Comparison of ENCODE assay signal across 9 cellular contexts in genomic region chr15:41810651-41811431, GRCh38. TPM values are rescaled to one million over a fixed set of nuclear protein-coding genes. Genes with fewer than 3 reads are reported as not detected.
DNase-seq lines count a peak whose midpoint lies in the region; ATAC-seq and TF ChIP-seq lines count a peak whose summit lies in the region.
"Had no signal": no experiment of that assay in that cellular context is flagged by ENCODE, and none has a peak within 500 bp of the region (broad histone marks: within the 10 kb centered on the region; RNA-seq: fewer than 3 reads in every experiment).

No MANE protein-coding gene starts in this region.

- H3K9me3 ChIP-seq in HCT116 (ENCODE audit: control insufficient read depth in 1 of 2, insufficient read depth in 1 of 2, low read depth in 1 of 2, low read length in 2 of 2) (no peaks in the 10 kb centered on the region), osteoblast (ENCODE audit: low read depth, low read length) (no peaks in the 10 kb centered on the region)
- H3K9me3 ChIP-seq: heart right ventricle had no signal

- no peak for TF ChIP-seq POLR2A in HCT116 (IDR thresholded peaks at IDR 0.05; ENCODE audit: borderline replicate concordance, extremely low read depth, insufficient read depth, insufficient read length)

- RAD21 ChIA-PET in HCT116 (lab: Charles Lee; ENCODE audit: low non-redundant PET in 1 of 2, low total read pairs in 2 of 2, uncharacterized antibody in 2 of 2, unreplicated experiment in 2 of 2): interaction anchor here (0.7 to 2.5 kb wide), 5 partner anchors 34 to 345 kb away, joined by 3 to 15 read pairs (median 5); partner anchors contain the start of gene MAPKBP1 (in 2 of the 2)

- no TSS peak for BruUV-seq in HCT116 (replicated peaks; lab: Mats Ljungman, UMichigan)

- no peak overlapping the region for H3K9ac ChIP-seq in HCT116 (ENCODE audit: low read length)

- H3K36me3 ChIP-seq in HCT116 (ENCODE audit: control insufficient read depth in 1 of 2, insufficient read depth in 2 of 2, low read length in 2 of 2) (peaks cover 0 to 6% of the 10 kb centered on the region in 2 experiments; a peak in 1 of 4 replicates), osteoblast (ENCODE audit: insufficient read depth, low read length) (peaks cover 38% of the 10 kb centered on the region)

- H3K4me2 ChIP-seq in HCT116 (ENCODE audit: low read length) (no peak overlapping the region), osteoblast (ENCODE audit: insufficient read depth, low read length) (no peak overlapping the region)

- POLR2A ChIA-PET in HCT116 (lab: Charles Lee): interaction anchor here (1.1 to 2.5 kb wide), 3 partner anchors 37 to 253 kb away, joined by 3 to 12 read pairs (median 5); partner anchors contain the start of gene MAPKBP1

- H3K4me3 ChIP-seq in HCT116 (replicated peaks in 1 of 2; ENCODE audit: low read depth in 1 of 2, low read length in 2 of 2): no peak overlapping the region
- no peak overlapping the region for H3K4me3 ChIP-seq in osteoblast (ENCODE audit: insufficient read depth, low read length)
- H3K4me3 ChIP-seq: heart right ventricle had no signal

- H3K9me3 Mint-ChIP-seq in activated T-cell treated with anti-CD3 and anti-CD28 coated beads, Interleukin-2, amount 50 U/mL, for 24 hours: no peaks in the 10 kb centered on the region
- no peaks in the 10 kb centered on the region for H3K9me3 Mint-ChIP-seq in activated T-helper 1 cell treated with anti-CD3 and anti-CD28 coated beads, Interleukin-12 subunit alpha, Interleukin-12 subunit beta, Interleukin-2, Interleukin-4 antibody, amounts not matched to agents 30 ng/mL and 10 ng/mL and 1 ng/mL, durations not matched to agents 14 hours and 24 hours and 36 hours
- H3K9me3 Mint-ChIP-seq in mesothelial cell of epicardium: no peaks in the 10 kb centered on the region

- ATAC-seq in HCT116: peak; percentile 20

- H3K27me3 ChIP-seq in HCT116 (ENCODE audit: insufficient read depth, low read length) (no peaks in the 10 kb centered on the region), osteoblast (ENCODE audit: insufficient read depth, low read length) (no peaks in the 10 kb centered on the region)
- H3K27me3 ChIP-seq: heart right ventricle had no signal

- peaks cover 33% of the 10 kb centered on the region for H3K36me3 Mint-ChIP-seq in activated T-cell treated with anti-CD3 and anti-CD28 coated beads, Interleukin-2, amount 50 U/mL, for 24 hours (ENCODE audit: low read depth)
- H3K36me3 Mint-ChIP-seq in activated T-helper 1 cell treated with anti-CD3 and anti-CD28 coated beads, Interleukin-12 subunit alpha, Interleukin-12 subunit beta, Interleukin-2, Interleukin-4 antibody, amounts not matched to agents 30 ng/mL and 10 ng/mL and 1 ng/mL, durations not matched to agents 14 hours and 24 hours and 36 hours (ENCODE audit: low read depth): peaks cover 2% of the 10 kb centered on the region
- peaks cover 3% of the 10 kb centered on the region for H3K36me3 Mint-ChIP-seq in mesothelial cell of epicardium

- no peaks in the 10 kb centered on the region for H3K27me3 Mint-ChIP-seq in activated T-cell treated with anti-CD3 and anti-CD28 coated beads, Interleukin-2, amount 50 U/mL, for 24 hours
- no peaks in the 10 kb centered on the region for H3K27me3 Mint-ChIP-seq in activated T-helper 1 cell treated with anti-CD3 and anti-CD28 coated beads, Interleukin-12 subunit alpha, Interleukin-12 subunit beta, Interleukin-2, Interleukin-4 antibody, amounts not matched to agents 30 ng/mL and 10 ng/mL and 1 ng/mL, durations not matched to agents 14 hours and 24 hours and 36 hours (ENCODE audit: insufficient read depth)
- H3K27me3 Mint-ChIP-seq in mesothelial cell of epicardium (ENCODE audit: low read depth): no peaks in the 10 kb centered on the region

- H4K20me1 ChIP-seq in HCT116 (ENCODE audit: insufficient read depth): no peaks in the 10 kb centered on the region
- peaks cover 9% of the 10 kb centered on the region for H4K20me1 ChIP-seq in osteoblast (ENCODE audit: insufficient read depth, low read length)

- TF ChIP-seq CTCF in HCT116 (IDR thresholded peaks at IDR 0.05 in 2 of 3, conservative IDR thresholded peaks at IDR 0.05 in 1 of 3; ENCODE audit: borderline replicate concordance in 1 of 3, insufficient read depth in 1 of 3, low read depth in 2 of 3, low read length in 2 of 3): no peak
- TF ChIP-seq CTCF in osteoblast (IDR thresholded peaks at IDR 0.05; ENCODE audit: extremely low read depth, low read depth, low read length): no peak
- no peak for TF ChIP-seq CTCF in mesothelial cell of epicardium (IDR thresholded peaks at IDR 0.05; ENCODE audit: unreplicated experiment)

- H3K4me1 Mint-ChIP-seq in activated T-cell treated with anti-CD3 and anti-CD28 coated beads, Interleukin-2, amount 50 U/mL, for 24 hours (ENCODE audit: low read depth): peaks cover 19% of the 10 kb centered on the region
- H3K4me1 Mint-ChIP-seq in activated T-helper 1 cell treated with anti-CD3 and anti-CD28 coated beads, Interleukin-12 subunit alpha, Interleukin-12 subunit beta, Interleukin-2, Interleukin-4 antibody, amounts not matched to agents 30 ng/mL and 10 ng/mL and 1 ng/mL, durations not matched to agents 14 hours and 24 hours and 36 hours (ENCODE audit: low read depth): peaks cover 24% of the 10 kb centered on the region
- peaks cover 13% of the 10 kb centered on the region for H3K4me1 Mint-ChIP-seq in mesothelial cell of epicardium

- intact Hi-C loops in HCT116 (cut with micrococcal nuclease): loop anchor here (1.0 to 2.0 kb wide), 6 partner anchors 39 to 346 kb away; no protein-coding TSS in a partner anchor
- intact Hi-C loops in activated T-helper 1 cell treated with anti-CD3 and anti-CD28 coated beads, Interleukin-12 subunit alpha, Interleukin-12 subunit beta, Interleukin-2, Interleukin-4 antibody, amounts not matched to agents 30 ng/mL and 10 ng/mL and 1 ng/mL, durations not matched to agents 14 hours and 24 hours and 36 hours (cut with micrococcal nuclease): loop anchor here (1.0 to 5.0 kb wide), 9 partner anchors 17 to 345 kb away; partner anchors contain the start of genes JMJD7, MAPKBP1 and RPAP1

- no peaks in the 10 kb centered on the region for H3K9me2 ChIP-seq in HCT116 (ENCODE audit: insufficient read depth)

- H3K27ac Mint-ChIP-seq in activated T-cell treated with anti-CD3 and anti-CD28 coated beads, Interleukin-2, amount 50 U/mL, for 24 hours: peak overlapping the region; percentile 66
- H3K27ac Mint-ChIP-seq in activated T-helper 1 cell treated with anti-CD3 and anti-CD28 coated beads, Interleukin-12 subunit alpha, Interleukin-12 subunit beta, Interleukin-2, Interleukin-4 antibody, amounts not matched to agents 30 ng/mL and 10 ng/mL and 1 ng/mL, durations not matched to agents 14 hours and 24 hours and 36 hours: no peak overlapping the region
- H3K27ac Mint-ChIP-seq in mesothelial cell of epicardium: no peak overlapping the region

- no peak overlapping the region for H2AFZ ChIP-seq in HCT116 (ENCODE audit: low read depth, low read length, poor library complexity, severe bottlenecking)
- no peak overlapping the region for H2AFZ ChIP-seq in osteoblast (ENCODE audit: low read length)

- TF ChIP-seq RAD21 in HCT116 (IDR thresholded peaks at IDR 0.05; ENCODE audit: low read depth): no peak

- CTCF ChIA-PET in HCT116 (lab: Charles Lee): interaction anchor here (0.7 to 5.7 kb wide), 9 partner anchors 22 to 433 kb away, joined by 3 to 125 read pairs (median 4); partner anchors contain the start of gene MAPKBP1

- H3K27ac ChIP-seq in HCT116 (ENCODE audit: low read depth, low read length): no peak overlapping the region
- H3K27ac ChIP-seq in osteoblast (ENCODE audit: low read depth, low read length): no peak overlapping the region
- H3K27ac ChIP-seq: heart right ventricle had no signal

- H3K79me2 ChIP-seq in HCT116 (ENCODE audit: insufficient read depth, low read length) (no peaks in the 10 kb centered on the region), osteoblast (ENCODE audit: insufficient read depth, low read length) (peaks cover 18% of the 10 kb centered on the region)

- H3K4me3 Mint-ChIP-seq in activated T-cell treated with anti-CD3 and anti-CD28 coated beads, Interleukin-2, amount 50 U/mL, for 24 hours: no peak overlapping the region
- H3K4me3 Mint-ChIP-seq in activated T-helper 1 cell treated with anti-CD3 and anti-CD28 coated beads, Interleukin-12 subunit alpha, Interleukin-12 subunit beta, Interleukin-2, Interleukin-4 antibody, amounts not matched to agents 30 ng/mL and 10 ng/mL and 1 ng/mL, durations not matched to agents 14 hours and 24 hours and 36 hours: peak overlapping the region; percentile 6
- no peak overlapping the region for H3K4me3 Mint-ChIP-seq in mesothelial cell of epicardium

- peaks cover 12 to 20% of the 10 kb centered on the region in 2 experiments; a peak in 3 of 4 replicates for H3K4me1 ChIP-seq in HCT116 (ENCODE audit: control insufficient read depth in 1 of 2, insufficient read depth in 2 of 2, low read length in 2 of 2)
- H3K4me1 ChIP-seq in osteoblast (ENCODE audit: insufficient read depth, low read length): peaks cover 6% of the 10 kb centered on the region

- no peak for DNase-seq in activated T-cell treated with anti-CD3 and anti-CD28 coated beads, Interleukin-2, amount 50 U/mL, for 24 hours
- DNase-seq in activated T-cell treated with anti-CD3 and anti-CD28 coated beads, Interleukin-2, amount 50 U/mL, for 1 hour: no peak
- DNase-seq in HCT116 (ENCODE audit: low read depth, low spot score): no peak
- DNase-seq in activated T-helper 1 cell treated with anti-CD3 and anti-CD28 coated beads, Interleukin-12 subunit alpha, Interleukin-12 subunit beta, Interleukin-2, Interleukin-4 antibody, amounts not matched to agents 30 ng/mL and 10 ng/mL and 1 ng/mL, durations not matched to agents 14 hours and 24 hours and 36 hours (ENCODE audit: low spot score): no peak
- DNase-seq in osteoblast (ENCODE audit: insufficient read length, low spot score, missing footprints): peak; percentile 66
- DNase-seq in mesothelial cell of epicardium (ENCODE audit: low spot score in 2 of 2, unreplicated experiment in 2 of 2): no peak
- DNase-seq in NCI-H524 treated with DMSO at 0.1 percent for 48 hours (lab: John Stamatoyannopoulos, UW): no peak
- DNase-seq in HUDEP-2 (lab: John Stamatoyannopoulos, UW; ENCODE audit: unreplicated experiment in 76 of 76): no peak

RNA-seq across cellular contexts. Expression of gene JMJD7, which starts 17.1 kb away (rescaled TPM):
- total RNA-seq in HCT116 (2021; ENCODE audit: unreplicated experiment) (13.5 TPM), osteoblast (1.2 and 1.4 TPM in 2 replicates), mesothelial cell of epicardium (25.9 to 27.6 TPM (median 26.7 TPM) in 3 replicates)
- 13.3 and 18.3 TPM in 2 replicates for polyA plus RNA-seq in HCT116 (2012)
- total RNA-seq in activated T-helper 1 cell treated with anti-CD3 and anti-CD28 coated beads, Interleukin-12 subunit alpha, Interleukin-12 subunit beta, Interleukin-2, Interleukin-4 antibody, amounts not matched to agents 30 ng/mL and 10 ng/mL and 1 ng/mL, durations not matched to agents 14 hours and 24 hours and 36 hours: 14.2 and 17.8 TPM in 2 replicates

RNA-seq across cellular contexts. Expression of gene PLA2G4B, which starts 27.8 kb away (rescaled TPM):
- total RNA-seq in HCT116 (2021; ENCODE audit: unreplicated experiment) (4.7 TPM), osteoblast (0.72 and 1.2 TPM in 2 replicates), mesothelial cell of epicardium (10.6 to 11.4 TPM (median 11.2 TPM) in 3 replicates)
- polyA plus RNA-seq in HCT116 (2012): 5.6 and 6.4 TPM in 2 replicates
- total RNA-seq in activated T-helper 1 cell treated with anti-CD3 and anti-CD28 coated beads, Interleukin-12 subunit alpha, Interleukin-12 subunit beta, Interleukin-2, Interleukin-4 antibody, amounts not matched to agents 30 ng/mL and 10 ng/mL and 1 ng/mL, durations not matched to agents 14 hours and 24 hours and 36 hours: 6.0 and 6.7 TPM in 2 replicates

RNA-seq across cellular contexts. Expression of gene MAPKBP1, which starts 36.6 kb away (rescaled TPM):
- total RNA-seq in HCT116 (2021; ENCODE audit: unreplicated experiment) (21.3 TPM), osteoblast (22.8 and 25.6 TPM in 2 replicates), mesothelial cell of epicardium (38.9 to 42.6 TPM (median 40.8 TPM) in 3 replicates)
- polyA plus RNA-seq in HCT116 (2012): 9.6 and 10.7 TPM in 2 replicates
- total RNA-seq in activated T-helper 1 cell treated with anti-CD3 and anti-CD28 coated beads, Interleukin-12 subunit alpha, Interleukin-12 subunit beta, Interleukin-2, Interleukin-4 antibody, amounts not matched to agents 30 ng/mL and 10 ng/mL and 1 ng/mL, durations not matched to agents 14 hours and 24 hours and 36 hours: 26.3 and 28.2 TPM in 2 replicates
